Comparison of ENCODE assay signal across 1 cellular context in the genomic region with DNA sequence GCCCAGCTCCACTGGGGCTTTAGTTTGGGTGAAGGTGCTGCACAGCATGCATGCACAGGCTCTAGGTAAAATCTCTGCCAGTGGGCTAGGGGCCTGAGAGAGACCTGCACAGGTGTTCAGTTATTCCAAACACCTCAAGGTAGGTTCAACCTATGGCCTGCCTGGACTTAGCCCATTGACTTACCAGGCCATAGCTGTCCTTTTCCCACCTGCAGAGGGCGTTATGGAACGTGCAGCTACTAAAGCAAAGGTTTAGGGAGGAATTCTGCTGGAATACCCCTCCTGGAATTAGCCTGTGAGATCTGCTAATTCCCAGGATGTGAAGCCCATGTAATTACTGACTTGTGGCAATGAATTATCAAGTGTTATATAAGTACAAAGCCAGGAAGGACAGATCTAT.
TF ChIP-seq lines count a peak whose summit lies in the region.

No MANE protein-coding gene starts in this region.

TF ChIP-seq in GM12878, 131 proteins besides CTCF, POLR2A, EP300 and RAD21:
- TF ChIP-seq BMI1 (IDR thresholded peaks at IDR 0.05; ENCODE audit: borderline replicate concordance) (no peak), IKZF1 (conservative IDR thresholded peaks at IDR 0.05) (no peak), EZH2 (IDR thresholded peaks at IDR 0.05; ENCODE audit: borderline replicate concordance, control insufficient read depth, low read depth, low read length) (no peak), TCF12 (IDR thresholded peaks at IDR 0.05; ENCODE audit: low read depth, low read length) (no peak), MXI1 (IDR thresholded peaks at IDR 0.05; ENCODE audit: low read depth, low read length) (no peak), SIN3A (IDR thresholded peaks at IDR 0.05; ENCODE audit: low read depth, low read length) (no peak), GATAD2B (conservative IDR thresholded peaks at IDR 0.05; ENCODE audit: low read depth) (no peak), NR2F1 (conservative IDR thresholded peaks at IDR 0.05) (no peak), FOXM1 (IDR thresholded peaks at IDR 0.05; ENCODE audit: low read depth, low read length) (no peak), SMC3 (IDR thresholded peaks at IDR 0.05; ENCODE audit: borderline replicate concordance, low read length) (no peak), HDAC2 (IDR thresholded peaks at IDR 0.05) (no peak), DPF2 (IDR thresholded peaks at IDR 0.05) (no peak), POU2F2 (IDR thresholded peaks at IDR 0.05; ENCODE audit: borderline replicate concordance, low read depth, low read length) (no peak), MTA3 (IDR thresholded peaks at IDR 0.05; ENCODE audit: borderline replicate concordance, low read length) (no peak), NR2C1 (IDR thresholded peaks at IDR 0.05) (no peak), NBN (IDR thresholded peaks at IDR 0.05) (no peak), RUNX3 (IDR thresholded peaks at IDR 0.05; ENCODE audit: low read length) (no peak), CBX5 (IDR thresholded peaks at IDR 0.05; ENCODE audit: low read depth) (no peak)
- TF ChIP-seq, protein P1, sequence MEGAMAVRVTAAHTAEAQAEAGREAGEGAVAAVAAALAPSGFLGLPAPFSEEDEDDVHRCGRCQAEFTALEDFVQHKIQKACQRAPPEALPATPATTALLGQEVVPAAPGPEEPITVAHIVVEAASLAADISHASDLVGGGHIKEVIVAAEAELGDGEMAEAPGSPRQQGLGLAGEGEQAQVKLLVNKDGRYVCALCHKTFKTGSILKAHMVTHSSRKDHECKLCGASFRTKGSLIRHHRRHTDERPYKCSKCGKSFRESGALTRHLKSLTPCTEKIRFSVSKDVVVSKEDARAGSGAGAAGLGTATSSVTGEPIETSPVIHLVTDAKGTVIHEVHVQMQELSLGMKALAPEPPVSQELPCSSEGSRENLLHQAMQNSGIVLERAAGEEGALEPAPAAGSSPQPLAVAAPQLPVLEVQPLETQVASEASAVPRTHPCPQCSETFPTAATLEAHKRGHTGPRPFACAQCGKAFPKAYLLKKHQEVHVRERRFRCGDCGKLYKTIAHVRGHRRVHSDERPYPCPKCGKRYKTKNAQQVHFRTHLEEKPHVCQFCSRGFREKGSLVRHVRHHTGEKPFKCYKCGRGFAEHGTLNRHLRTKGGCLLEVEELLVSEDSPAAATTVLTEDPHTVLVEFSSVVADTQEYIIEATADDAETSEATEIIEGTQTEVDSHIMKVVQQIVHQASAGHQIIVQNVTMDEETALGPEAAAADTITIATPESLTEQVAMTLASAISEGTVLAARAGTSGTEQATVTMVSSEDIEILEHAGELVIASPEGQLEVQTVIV (IDR thresholded peaks at IDR 0.05; ENCODE audit: borderline replicate concordance, partially characterized antibody), result no peak
